28 cellular contexts compared by ENCODE assay signal in genomic region chr14:94237983-94238382, GRCh38. TPM values are rescaled to one million over a fixed set of nuclear protein-coding genes. Genes with fewer than 3 reads are reported as not detected.
"Had no signal": no experiment of that assay in that cellular context is flagged by ENCODE, and none has a peak within 500 bp of the region (broad histone marks: within the 10 kb centered on the region; RNA-seq: fewer than 3 reads in every experiment).

No MANE protein-coding gene starts in this region.

- H3K4me1 Mint-ChIP-seq: activated naive CD4-positive, alpha-beta T cell treated with anti-CD3 and anti-CD28 coated beads, Interleukin-2, amount 50 U/mL, for 24 hours; T-cell had no signal

- H3K27ac Mint-ChIP-seq: activated naive CD4-positive, alpha-beta T cell treated with anti-CD3 and anti-CD28 coated beads, Interleukin-2, amount 50 U/mL, for 24 hours; activated T-cell treated with anti-CD3 and anti-CD28 coated beads, Interleukin-2, amount 50 U/mL, for 72 hours; T-cell had no signal

- DNase-seq: activated CD4-positive, alpha-beta T cell treated with anti-CD3 and anti-CD28 coated beads, Interleukin-2, amount 50 U/mL, for 48 hours; activated CD4-positive, CD25-positive, alpha-beta regulatory T cell; activated CD8-positive, alpha-beta memory T cell treated with anti-CD3 and anti-CD28 coated beads, Interleukin-2, amount 50 U/mL, for 4 hours; activated T-cell treated with anti-CD3 and anti-CD28 coated beads, Interleukin-2, amount 50 U/mL, for 72 hours; brain microvascular endothelial cell; KG1; NCI-H1092; NCI-H1417; NCI-H1930; NCI-H2107; NCI-H2171 treated with DMSO at 0.1 percent for 48 hours; NCI-H226; NCI-H526; NCI-H82; NK-92 treated with Interleukin-12 subunit alpha and Interleukin-12 subunit beta, amount 100 ng/mL, for 24 hours; OCI-M1; RPMI8226; T-cell; T-helper 2 cell; T1000 had no signal

- H3K9me3 Mint-ChIP-seq: activated T-cell treated with anti-CD3 and anti-CD28 coated beads, Interleukin-2, amount 50 U/mL, for 72 hours; T-cell had no signal

- H3K27me3 ChIP-seq: brain microvascular endothelial cell, cardiac muscle cell had no signal

- H3K4me3 ChIP-seq: cardiac muscle cell, SK-N-MC had no signal

- H3K27ac ChIP-seq: brain microvascular endothelial cell, cardiac muscle cell, SK-N-MC had no signal

- H3K36me3 Mint-ChIP-seq: activated naive CD4-positive, alpha-beta T cell treated with anti-CD3 and anti-CD28 coated beads, Interleukin-2, amount 50 U/mL, for 24 hours; T-cell had no signal

- H3K4me3 Mint-ChIP-seq: activated naive CD4-positive, alpha-beta T cell treated with anti-CD3 and anti-CD28 coated beads, Interleukin-2, amount 50 U/mL, for 24 hours; activated T-cell treated with anti-CD3 and anti-CD28 coated beads, Interleukin-2, amount 50 U/mL, for 72 hours; T-cell had no signal

- H3K36me3 ChIP-seq: brain microvascular endothelial cell, cardiac muscle cell had no signal

- ATAC-seq: activated T-cell treated with anti-CD3 and anti-CD28 coated beads, Interleukin-2, amount 50 U/mL, for 72 hours; Panc1; Right ventricle myocardium inferior; T-cell had no signal

RNA-seq across cellular contexts. Expression of gene SERPINA10, which starts 55.1 kb away (rescaled TPM):
- total RNA-seq: activated T-cell treated with anti-CD3 and anti-CD28 coated beads, Interleukin-2, amount 50 U/mL, for 72 hours; cardiac muscle cell; LHCN-M2; M059J; NCI-H460; Right ventricle myocardium inferior had no signal
